21 cellular contexts compared by ENCODE assay signal in genomic region chr4:175234162-175234561, GRCh38.
"Had no signal": no experiment of that assay in that cellular context is flagged by ENCODE, and none has a peak within 500 bp of the region (broad histone marks: within the 10 kb centered on the region; RNA-seq: fewer than 3 reads in every experiment).

No MANE protein-coding gene starts in this region.

- DNase-seq: IMR-90, Karpas-422, KG1, MM.1S, NCI-H1092 treated with DMSO at 0.1 percent for 48 hours, NCI-H1436, NCI-H187, NCI-H2029, NCI-H2081 treated with DMSO at 0.1 percent for 48 hours, NCI-H2171, NCI-H226, NCI-H446, NCI-H510A, NCI-H524 treated with DMSO at 0.1 percent for 48 hours, NCI-H774, Right ventricle myocardium superior, RPMI8226, SIG-M5, SW 1271 had no signal

- H3K4me3 ChIP-seq: SJSA1 had no signal

- H3K9me3 ChIP-seq: SJSA1 had no signal

- H3K27ac ChIP-seq: SJSA1 had no signal

- ATAC-seq: HepG2 had no signal

- H3K4me1 ChIP-seq: SJSA1 had no signal

- H3K27me3 ChIP-seq: SJSA1 had no signal

- H3K36me3 ChIP-seq: SJSA1 had no signal
